In the genomic region with DNA sequence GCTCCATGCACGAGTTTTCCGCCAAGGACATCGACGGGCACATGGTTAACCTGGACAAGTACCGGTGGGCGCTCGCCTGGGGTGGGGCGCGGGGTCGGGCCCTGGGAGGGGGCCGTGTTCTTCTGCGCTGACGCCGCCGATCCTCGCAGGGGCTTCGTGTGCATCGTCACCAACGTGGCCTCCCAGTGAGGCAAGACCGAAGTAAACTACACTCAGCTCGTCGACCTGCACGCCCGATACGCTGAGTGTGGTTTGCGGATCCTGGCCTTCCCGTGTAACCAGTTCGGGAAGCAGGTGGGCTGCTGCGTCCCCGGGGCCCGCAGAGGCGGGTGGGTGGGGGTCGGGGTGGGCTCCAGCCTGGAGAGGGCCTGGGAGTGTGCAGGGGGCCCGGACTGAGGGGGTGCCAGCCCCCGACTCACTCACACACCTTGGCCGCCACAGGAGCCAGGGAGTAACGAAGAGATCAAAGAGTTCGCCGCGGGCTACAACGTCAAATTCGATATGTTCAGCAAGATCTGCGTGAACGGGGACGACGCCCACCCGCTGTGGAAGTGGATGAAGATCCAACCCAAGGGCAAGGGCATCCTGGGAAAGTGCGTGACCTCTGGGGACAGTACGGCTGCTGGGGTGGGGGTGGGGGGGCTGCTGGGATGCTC, we compare ENCODE assay signal across 8 cellular contexts. TPM values are rescaled to one million over a fixed set of nuclear protein-coding genes. Genes with fewer than 3 reads are reported as not detected.
DNase-seq lines count a peak whose midpoint lies in the region; ATAC-seq and TF ChIP-seq lines count a peak whose summit lies in the region.

No MANE protein-coding gene starts in this region.

- peaks cover 22% of the 10 kb centered on the region for H3K79me2 ChIP-seq in MM.1S (ENCODE audit: low read length)

- no peaks in the 10 kb centered on the region for H3K27me3 Mint-ChIP-seq in naive thymus-derived CD8-positive, alpha-beta T cell

- peaks cover 3% of the 10 kb centered on the region; the same call in 1 of the 2 replicates for H3K4me1 ChIP-seq in MM.1S (ENCODE audit: low read length)

- peaks cover 28% of the 10 kb centered on the region for H3K36me3 ChIP-seq in BJ (ENCODE audit: control insufficient read depth, insufficient read depth, low read length)
- H3K36me3 ChIP-seq in MM.1S (replicated peaks; ENCODE audit: insufficient read depth, low read length), result no peaks in the 10 kb centered on the region

- H3K27me3 ChIP-seq in BJ (ENCODE audit: control insufficient read depth, insufficient read depth, low read length), result no peaks in the 10 kb centered on the region
- H3K27me3 ChIP-seq in MM.1S (replicated peaks; ENCODE audit: insufficient read depth, low read length), result no peaks in the 10 kb centered on the region

- POLR2A ChIA-PET in BJ (lab: Charles Lee) (no interaction called here), GM10248 (lab: Yijun Ruan, JAX) (interaction anchor here (0.9 kb wide), 1 partner anchor 16 kb away, joined by 3 read pairs; no protein-coding TSS in a partner anchor)
- POLR2A ChIA-PET in naive thymus-derived CD8-positive, alpha-beta T cell (lab: Charles Lee), result interaction anchor here (0.5 to 16.6 kb wide), 16 partner anchors 7 to 414 kb away, joined by 3 to 621 read pairs (median 4); a partner anchor contains a TSS

- peak overlapping the region; percentile 91 for H3K4me2 ChIP-seq in MM.1S (ENCODE audit: low read depth, low read length)

- H4K20me1 ChIP-seq in MM.1S (ENCODE audit: insufficient read depth, low read length), result no peaks in the 10 kb centered on the region

- TF ChIP-seq CTCF in BJ (IDR thresholded peaks at IDR 0.05; ENCODE audit: insufficient read depth, low read depth, low read length) (no peak), MM.1S (IDR thresholded peaks at IDR 0.05; ENCODE audit: low read length) (no peak), coronary artery (IDR thresholded peaks at IDR 0.05) (no peak), GM10248 (IDR thresholded peaks at IDR 0.05; ENCODE audit: control extremely low read depth, extremely low read depth, low read depth, missing control alignments) (no peak)

- no peaks in the 10 kb centered on the region for H3K9me2 ChIP-seq in MM.1S (replicated peaks; ENCODE audit: insufficient read depth, low read length)

- H3K9me3 ChIP-seq in MM.1S (replicated peaks; ENCODE audit: insufficient read depth, low read length), result no peaks in the 10 kb centered on the region

- CTCF ChIA-PET in BJ (lab: Yijun Ruan, JAX), result interaction anchor here (0.6 to 5.6 kb wide), 5 partner anchors 8 to 139 kb away, joined by 3 to 29 read pairs (median 3); no protein-coding TSS in a partner anchor
- CTCF ChIA-PET in GM10248 (lab: Yijun Ruan, JAX), result interaction anchor here (0.7 to 1.2 kb wide), 2 partner anchors 90 kb away, joined by 3 to 4 read pairs; no protein-coding TSS in a partner anchor

- no peaks in the 10 kb centered on the region for H3K9me3 Mint-ChIP-seq in naive thymus-derived CD8-positive, alpha-beta T cell

- DNase-seq in BJ (ENCODE audit: low read depth), result no peak
- DNase-seq in MM.1S, result no peak
- no peak for DNase-seq in coronary artery (ENCODE audit: low spot score)
- no peak for DNase-seq in naive thymus-derived CD8-positive, alpha-beta T cell
- no peak for DNase-seq in NCI-H345 (lab: John Stamatoyannopoulos, UW)
- no peak for DNase-seq in NCI-H1105 treated with DMSO at 0.1 percent for 48 hours (lab: John Stamatoyannopoulos, UW)
- no peak for DNase-seq in HuH-7.5 (ENCODE audit: low spot score)
- no peak for DNase-seq in GM10248 (ENCODE audit: extremely low spot score)

- H3K9ac ChIP-seq in MM.1S (ENCODE audit: low read length), result peak overlapping the region; percentile 82

- H3F3A ChIP-seq in MM.1S (ENCODE audit: insufficient read depth, low read length), result peaks cover 7% of the 10 kb centered on the region; the same call in 1 of the 2 replicates

- peak overlapping the region; percentile 49; the same call in 1 of the 2 replicates for H2AFZ ChIP-seq in MM.1S (ENCODE audit: low read length)

- H3K4me1 Mint-ChIP-seq in naive thymus-derived CD8-positive, alpha-beta T cell, result peaks cover 7 to 37% (median 22%) of the 10 kb centered on the region in 4 donors

- peaks cover 0 to 8% (median 0%) of the 10 kb centered on the region in 3 donors for H3K36me3 Mint-ChIP-seq in naive thymus-derived CD8-positive, alpha-beta T cell

- peak overlapping the region; percentile 63 to 87 (median 76) for H3K4me3 Mint-ChIP-seq in naive thymus-derived CD8-positive, alpha-beta T cell

- peak overlapping the region; percentile 43; the same call in 1 of the 2 replicates for H3K27ac ChIP-seq in MM.1S (ENCODE audit: low read length)
- peak overlapping the region; percentile 99 to 100 for H3K27ac ChIP-seq in coronary artery

- peak overlapping the region; percentile 80 for H3K4me3 ChIP-seq in BJ (ENCODE audit: low read depth, low read length)
- peak overlapping the region; percentile 99 for H3K4me3 ChIP-seq in MM.1S (ENCODE audit: low read length)
- H3K4me3 ChIP-seq in coronary artery, result peak overlapping the region; percentile 96

- peak overlapping the region in 7 of 10 donors; percentile 23 to 90 (median 80) for H3K27ac Mint-ChIP-seq in naive thymus-derived CD8-positive, alpha-beta T cell

- ATAC-seq in naive thymus-derived CD8-positive, alpha-beta T cell, result no peak

RNA-seq across cellular contexts. Expression of a gene that starts 1.6 kb away (rescaled TPM):
- 463 and 626 TPM in 2 replicates for polyA plus RNA-seq in BJ (2011; rRNA removed)
- 237 and 273 TPM in 2 replicates for polyA minus RNA-seq in BJ (2011; rRNA and poly(A)+ RNA removed)
- 100 to 1,000 TPM; 207 to 225 TPM for total RNA-seq in naive thymus-derived CD8-positive, alpha-beta T cell
- 100 to 1,000 TPM; 370 to 465 (median 405) TPM for polyA plus RNA-seq in naive thymus-derived CD8-positive, alpha-beta T cell

RNA-seq across cellular contexts. Expression of a gene that starts 10.2 kb away (rescaled TPM):
- 174 and 292 TPM in 2 replicates for polyA plus RNA-seq in BJ (2011; rRNA removed)
- polyA minus RNA-seq in BJ (2011; rRNA and poly(A)+ RNA removed), result 104 and 159 TPM in 2 replicates
- total RNA-seq in naive thymus-derived CD8-positive, alpha-beta T cell, result 10 to 100 TPM; 88.0 to 95.3 TPM
- polyA plus RNA-seq in naive thymus-derived CD8-positive, alpha-beta T cell, result 100 to 1,000 TPM; 159 to 233 (median 187) TPM

RNA-seq across cellular contexts. Expression of a gene that starts 38.4 kb away (rescaled TPM):
- polyA plus RNA-seq in BJ (2011; rRNA removed), result 0.13 and 0.28 TPM in 2 replicates
- 0.36 and 0.95 TPM in 2 replicates for polyA minus RNA-seq in BJ (2011; rRNA and poly(A)+ RNA removed)
- total RNA-seq in naive thymus-derived CD8-positive, alpha-beta T cell, result 1,000 to 10,000 TPM; 1,025 to 1,060 TPM
- polyA plus RNA-seq in naive thymus-derived CD8-positive, alpha-beta T cell, result 100 to 1,000 TPM; 261 to 681 (median 358) TPM

Comparison
In these comparisons a context has a peak if more than half of its experiments do, and no peak if none do; other contexts are left out.
1. RNA of a gene that starts 38.4 kb away (polyA plus RNA-seq): 261 to 681 TPM in naive thymus-derived CD8-positive, alpha-beta T cell; 0.13 to 0.28 TPM in BJ; every median in the first group is over 100 times any median in the second.
2. Peak in every context shown above with its lines, with median percentiles within 50 percentile points of each other: H3K4me3 ChIP-seq.